In the genomic region with DNA sequence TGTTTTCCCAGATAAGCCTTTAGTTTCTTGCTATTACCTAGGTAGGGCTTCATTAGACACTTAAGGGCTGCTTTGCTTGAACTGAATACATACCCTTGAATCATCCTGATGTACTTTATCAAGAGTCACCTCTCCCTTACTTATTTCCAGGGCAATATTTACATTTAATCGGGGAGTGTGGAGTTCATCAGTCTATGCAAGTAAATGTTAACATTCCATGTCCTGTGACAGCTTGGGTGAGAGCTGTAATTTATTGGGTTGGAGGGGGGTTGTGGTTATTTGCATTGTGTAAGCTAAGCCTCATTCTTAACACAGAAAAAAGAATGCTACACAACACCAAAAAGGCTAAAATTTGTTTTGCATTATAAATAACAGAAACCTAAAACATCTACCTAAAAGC, we compare ENCODE assay signal across 20 cellular contexts. TPM values are rescaled to one million over a fixed set of nuclear protein-coding genes. Genes with fewer than 3 reads are reported as not detected.
"Had no signal": no experiment of that assay in that cellular context is flagged by ENCODE, and none has a peak within 500 bp of the region (broad histone marks: within the 10 kb centered on the region; RNA-seq: fewer than 3 reads in every experiment).

No MANE protein-coding gene starts in this region.

- H3K4me3 ChIP-seq: adrenal gland, breast epithelium, right lobe of liver, skin epidermis, transverse colon, uterus had no signal

- ATAC-seq: activated CD8-positive, alpha-beta T cell treated with anti-CD3 and anti-CD28 coated beads, Interleukin-2, amount 10 ng/mL, durations not matched to agents 7 days and 5 days; esophagus mucosa; left ventricle myocardium superior; stimulated activated naive CD8-positive, alpha-beta T cell treated with anti-CD3 and anti-CD28 coated beads, Interleukin-15, amount 100 ng/mL, for 72 hours had no signal

- H3K4me1 ChIP-seq: breast epithelium, right lobe of liver, uterus had no signal

- H3K9me3 ChIP-seq: adrenal gland, breast epithelium, right lobe of liver, transverse colon, uterus had no signal

- H3K27ac ChIP-seq: adrenal gland, breast epithelium, right lobe of liver, skin epidermis, transverse colon, uterus had no signal

- H3K36me3 ChIP-seq: adrenal gland, breast epithelium, right lobe of liver, transverse colon, uterus had no signal

- DNase-seq: activated CD4-positive, alpha-beta T cell treated with anti-CD3 and anti-CD28 coated beads for 1 hour; activated CD4-positive, alpha-beta T cell treated with anti-CD3 and anti-CD28 coated beads, Interleukin-2, amount 50 U/mL, for 1 hour; activated CD8-positive, alpha-beta T cell treated with anti-CD3 and anti-CD28 coated beads, Interleukin-2, amount 10 ng/mL, durations not matched to agents 7 days and 5 days; adrenal gland; effector memory CD4-positive, alpha-beta T cell; hypothalamus; left ventricle myocardium superior; mammary epithelial cell; midbrain; nephron progenitor cell; right lobe of liver; stimulated activated CD4-positive, alpha-beta T cell treated with anti-CD3 and anti-CD28 coated beads, Interleukin-1b, Interleukin-23, amount 100 ng/mL, for 48 hours; stimulated activated naive CD8-positive, alpha-beta T cell treated with anti-CD3 and anti-CD28 coated beads, Interleukin-15, amount 100 ng/mL, for 72 hours; transverse colon; uterus had no signal

- H3K27me3 ChIP-seq: adrenal gland, breast epithelium, right lobe of liver, transverse colon, uterus had no signal

RNA-seq across cellular contexts. Expression of gene KCNJ16, which starts 16.7 kb away (rescaled TPM):
- total RNA-seq: activated CD8-positive, alpha-beta T cell treated with anti-CD3 and anti-CD28 coated beads, Interleukin-2, amount 10 ng/mL, durations not matched to agents 7 days and 5 days; dermis microvascular lymphatic vessel endothelial cell; esophagus mucosa; left ventricle myocardium superior; myocyte had no signal
